Comparison of ENCODE assay signal across 12 cellular contexts in the genomic region with DNA sequence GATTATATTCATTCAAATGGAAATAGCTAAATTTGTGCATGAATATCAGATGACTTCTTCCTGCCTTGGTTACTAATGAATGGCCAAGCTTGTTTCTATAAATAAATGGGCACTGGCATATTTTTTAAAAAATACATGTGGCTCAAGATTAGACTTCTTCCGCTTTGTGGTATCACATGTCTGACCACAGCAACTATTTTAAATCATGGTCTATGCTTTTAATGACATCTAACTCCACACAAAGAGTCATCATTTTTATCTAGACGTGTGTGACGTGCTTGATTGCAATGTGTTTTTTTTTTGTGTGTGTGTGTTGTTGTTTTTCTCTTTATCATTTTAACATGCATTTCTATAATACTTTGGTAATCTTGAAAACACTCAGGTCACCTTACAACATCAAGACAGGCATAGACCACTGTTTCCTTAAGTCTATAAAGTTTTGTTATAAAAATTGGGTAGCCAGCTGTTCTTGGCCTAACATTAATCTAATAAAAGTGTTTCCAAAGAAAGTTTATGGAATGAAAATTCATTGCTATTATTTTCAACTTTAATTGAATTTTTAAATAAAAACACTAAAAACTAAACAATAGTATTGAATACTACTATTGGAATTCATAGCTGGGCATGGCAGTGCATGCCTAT. TPM values are rescaled to one million over a fixed set of nuclear protein-coding genes. Genes with fewer than 3 reads are reported as not detected.
DNase-seq lines count a peak whose midpoint lies in the region; ATAC-seq and TF ChIP-seq lines count a peak whose summit lies in the region.
"Had no signal": no experiment of that assay in that cellular context is flagged by ENCODE, and none has a peak within 500 bp of the region (broad histone marks: within the 10 kb centered on the region; RNA-seq: fewer than 3 reads in every experiment).

No MANE protein-coding gene starts in this region.

- H3K9me3 Mint-ChIP-seq in chondrocyte (ENCODE audit: low read depth), result no peaks in the 10 kb centered on the region
- H3K9me3 Mint-ChIP-seq: activated CD4-positive, alpha-beta memory T cell treated with anti-CD3 and anti-CD28 coated beads, Interleukin-2, amount 10 ng/mL, durations not matched to agents 7 days and 5 days had no signal

- peaks cover 0 to 23% (median 14%) of the 10 kb centered on the region in 4 donors for H3K4me1 ChIP-seq in sigmoid colon
- H3K4me1 ChIP-seq: colonic mucosa had no signal

- WGBS in sigmoid colon, 2 donors, result 69 to 80% methylated on average over 3 of the region's 3 CpGs

- no peaks in the 10 kb centered on the region for H3K9me3 ChIP-seq in sigmoid colon
- H3K9me3 ChIP-seq: colonic mucosa had no signal

- no peak overlapping the region for H3K27ac ChIP-seq in sigmoid colon
- H3K27ac ChIP-seq: C4-2B, colonic mucosa had no signal

- H3K36me3 ChIP-seq in sigmoid colon, result no peaks in the 10 kb centered on the region
- H3K36me3 ChIP-seq: colonic mucosa had no signal

- peaks cover 12% of the 10 kb centered on the region for H3K4me1 Mint-ChIP-seq in chondrocyte (ENCODE audit: low read depth)

- H3K27me3 Mint-ChIP-seq in chondrocyte (ENCODE audit: low read depth), result no peaks in the 10 kb centered on the region

- peak; percentile 79 for DNase-seq in COLO829 (ENCODE audit: low spot score)
- peak; percentile 20 for DNase-seq in KG1 (lab: John Stamatoyannopoulos, UW)
- no peak for DNase-seq in chondrocyte (ENCODE audit: low spot score)
- no peak for DNase-seq in sigmoid colon
- no peak for DNase-seq in kidney glomerular epithelial cell (lab: John Stamatoyannopoulos, UW)
- no peak for DNase-seq in COR-L47 (lab: John Stamatoyannopoulos, UW)
- DNase-seq in left ventricle myocardium superior, result no peak
- DNase-seq: activated CD4-positive, alpha-beta memory T cell treated with anti-CD3 and anti-CD28 coated beads, Interleukin-2, amount 10 ng/mL, durations not matched to agents 7 days and 5 days; colonic mucosa had no signal

- H3K4me3 ChIP-seq in sigmoid colon, result no peak overlapping the region
- H3K4me3 ChIP-seq: colonic mucosa had no signal

- no peak for TF ChIP-seq EP300 in sigmoid colon (IDR thresholded peaks at IDR 0.05)

- peak overlapping the region; percentile 29 for H3K27ac Mint-ChIP-seq in chondrocyte (ENCODE audit: unreplicated experiment)
- H3K27ac Mint-ChIP-seq: activated CD4-positive, alpha-beta memory T cell treated with anti-CD3 and anti-CD28 coated beads, Interleukin-2, amount 10 ng/mL, durations not matched to agents 7 days and 5 days had no signal

- ATAC-seq in GM21786 (IDR thresholded peaks at IDR 0.05; ENCODE audit: unreplicated experiment), result peak; percentile 21
- no peak for ATAC-seq in left ventricle myocardium superior
- ATAC-seq: HCT116 had no signal

- no peaks in the 10 kb centered on the region for H3K36me3 Mint-ChIP-seq in chondrocyte (ENCODE audit: low read depth)

- H3K27me3 ChIP-seq in sigmoid colon, result no peaks in the 10 kb centered on the region
- H3K27me3 ChIP-seq: colonic mucosa had no signal

- no peak for TF ChIP-seq POLR2A in sigmoid colon (IDR thresholded peaks at IDR 0.05)

- TF ChIP-seq CTCF in chondrocyte (IDR thresholded peaks at IDR 0.05) (no peak), sigmoid colon (IDR thresholded peaks at IDR 0.05) (no peak)

- intact Hi-C loops in sigmoid colon (cut with DNase I), result loop anchor here (5.0 kb wide), 1 partner anchor 202 kb away; the partner anchor contains the start of gene RGS2
- intact Hi-C loops in left ventricle myocardium superior (cut with micrococcal nuclease), result no loop called here

- H3K4me3 Mint-ChIP-seq in chondrocyte (ENCODE audit: unreplicated experiment), result no peak overlapping the region
- H3K4me3 Mint-ChIP-seq: activated CD4-positive, alpha-beta memory T cell treated with anti-CD3 and anti-CD28 coated beads, Interleukin-2, amount 10 ng/mL, durations not matched to agents 7 days and 5 days had no signal

RNA-seq across cellular contexts. Expression of gene RGS1, which starts 29.5 kb away (rescaled TPM):
- total RNA-seq in chondrocyte, result not detected in 3 replicates
- total RNA-seq in sigmoid colon, result 100 to 1,000 TPM in 2 of 4 donors, 10 to 100 TPM in 2; 52.9 to 153 (median 95.8) TPM
- 10 to 100 TPM; 34.8 to 49.5 (median 35.8) TPM for polyA plus RNA-seq in sigmoid colon
- total RNA-seq in left ventricle myocardium superior, result 0.59 TPM

RNA-seq across cellular contexts. Expression of gene RGS13, which starts 30.8 kb away (rescaled TPM):
- not detected in 3 replicates for total RNA-seq in chondrocyte
- total RNA-seq in sigmoid colon, result under 1 TPM in 2 of 4 donors, not detected in 2; 0.36 to 0.95 TPM
- 1 to 10 TPM; 1.2 to 7.8 (median 2.6) TPM for polyA plus RNA-seq in sigmoid colon
- not detected for total RNA-seq in left ventricle myocardium superior
- total RNA-seq: activated CD4-positive, alpha-beta memory T cell treated with anti-CD3 and anti-CD28 coated beads, Interleukin-2, amount 10 ng/mL, durations not matched to agents 7 days and 5 days had no signal

Comparison
In these comparisons a context has a peak if more than half of its experiments do, and no peak if none do; other contexts are left out.
1. DNase-seq: peak in COLO829 (single experiment) and KG1 (single experiment); none in chondrocyte (single experiment), sigmoid colon (single experiment), kidney glomerular epithelial cell (single experiment), COR-L47 (single experiment) and left ventricle myocardium superior (single experiment).
2. RNA of gene RGS1, which starts 29.5 kb away (total RNA-seq): 52.9 to 153 TPM in sigmoid colon; 0.59 TPM in left ventricle myocardium superior (single experiment) and not detected in chondrocyte; every median in the first group is over 10 times any median in the second.